ENCODE assay signal across 12 cellular contexts in genomic region chr10:34080485-34081346, GRCh38.
"Had no signal": no experiment of that assay in that cellular context is flagged by ENCODE, and none has a peak within 500 bp of the region (broad histone marks: within the 10 kb centered on the region; RNA-seq: fewer than 3 reads in every experiment).

No MANE protein-coding gene starts in this region.

- H3K4me3 ChIP-seq: SJCRH30, stomach, vagina had no signal

- H3K36me3 ChIP-seq: SJCRH30, stomach, vagina had no signal

- DNase-seq: activated CD4-positive, alpha-beta memory T cell treated with anti-CD3 and anti-CD28 coated beads for 36 hours; activated CD4-positive, alpha-beta T cell treated with anti-CD3 and anti-CD28 coated beads for 1 hour; activated naive CD8-positive, alpha-beta T cell treated with anti-CD3 and anti-CD28 coated beads, Interleukin-2, amount 10 ng/mL, durations not matched to agents 7 days and 5 days; activated T-cell treated with anti-CD3 and anti-CD28 coated beads, Interleukin-2, amount 50 U/mL, for 48 hours; effector memory CD4-positive, alpha-beta T cell; naive B cell; SJCRH30; stomach; T-helper 9 cell had no signal

- H3K9me3 ChIP-seq: SJCRH30, vagina had no signal

- H3K4me1 Mint-ChIP-seq: activated naive CD8-positive, alpha-beta T cell treated with anti-CD3 and anti-CD28 coated beads, Interleukin-2, amount 10 ng/mL, durations not matched to agents 7 days and 5 days; mesothelial cell of epicardium; naive B cell had no signal

- H3K4me1 ChIP-seq: SJCRH30 had no signal

- H3K36me3 Mint-ChIP-seq: activated CD4-positive, alpha-beta memory T cell treated with anti-CD3 and anti-CD28 coated beads for 36 hours; activated naive CD8-positive, alpha-beta T cell treated with anti-CD3 and anti-CD28 coated beads, Interleukin-2, amount 10 ng/mL, durations not matched to agents 7 days and 5 days; naive B cell had no signal

- H3K27me3 ChIP-seq: SJCRH30, stomach, vagina had no signal

- H3K27me3 Mint-ChIP-seq: activated CD4-positive, alpha-beta memory T cell treated with anti-CD3 and anti-CD28 coated beads for 36 hours; naive B cell had no signal

- H3K4me3 Mint-ChIP-seq: activated CD4-positive, alpha-beta memory T cell treated with anti-CD3 and anti-CD28 coated beads for 36 hours; activated naive CD8-positive, alpha-beta T cell treated with anti-CD3 and anti-CD28 coated beads, Interleukin-2, amount 10 ng/mL, durations not matched to agents 7 days and 5 days; mesothelial cell of epicardium; naive B cell had no signal

- H3K27ac ChIP-seq: SJCRH30, vagina had no signal

- H3K27ac Mint-ChIP-seq: activated CD4-positive, alpha-beta memory T cell treated with anti-CD3 and anti-CD28 coated beads for 36 hours; activated naive CD8-positive, alpha-beta T cell treated with anti-CD3 and anti-CD28 coated beads, Interleukin-2, amount 10 ng/mL, durations not matched to agents 7 days and 5 days; mesothelial cell of epicardium; naive B cell; progenitor cell of endocrine pancreas had no signal
